Comparison of ENCODE assay signal across 1 cellular context in genomic region chr3:112693186-112693585, GRCh38.
TF ChIP-seq lines count a peak whose summit lies in the region.

No MANE protein-coding gene starts in this region.

TF ChIP-seq in GM23338, 12 proteins besides CTCF, POLR2A, EP300 and RAD21 (continued from another document):
- TF ChIP-seq ZNF462 (CRISPR knock-in tag; IDR thresholded peaks at IDR 0.05) = no peak
- TF ChIP-seq JUNB (IDR thresholded peaks at IDR 0.05; ENCODE audit: unreplicated experiment) = no peak
- no peak for TF ChIP-seq ZNF331 (CRISPR knock-in tag; IDR thresholded peaks at IDR 0.05; ENCODE audit: low read depth)
